In genomic region chr13:22813531-22814377, GRCh38 we compare ENCODE assay signal across 8 cellular contexts.
DNase-seq lines count a peak whose midpoint lies in the region; ATAC-seq, FAIRE-seq and TF ChIP-seq lines count a peak whose summit lies in the region.
"Not testable (repeated sequence)": the region's sequence is repeated elsewhere in the genome, so short reads cannot be mapped to it uniquely, and the experiment has no call there.

No MANE protein-coding gene starts in this region.

- not testable (repeated sequence) for TF ChIP-seq POLR2A in endothelial cell of umbilical vein (IDR thresholded peaks at IDR 0.05; ENCODE audit: low read depth, low read length)

- not testable (repeated sequence) for H3K36me3 ChIP-seq in HUES6 (ENCODE audit: control insufficient read depth, insufficient read depth, low read length); endothelial cell of umbilical vein (ENCODE audit: control insufficient read depth in 2 of 2, extremely low read depth in 1 of 2, insufficient read depth in 2 of 2, low read length in 2 of 2); kidney (ENCODE audit: control insufficient read depth in 1 of 2, insufficient read depth in 2 of 2, low read length in 2 of 2); thoracic aorta

- not testable (repeated sequence) for H3K9me1 ChIP-seq in endothelial cell of umbilical vein (replicated peaks; ENCODE audit: control insufficient read depth, extremely low read depth, insufficient read depth, low read length)

- peak overlapping the region; percentile 67 for H3K4me2 ChIP-seq in endothelial cell of umbilical vein (ENCODE audit: insufficient read depth, low read length)

- TF ChIP-seq CTCF in WTC11 (IDR thresholded peaks at IDR 0.05); endothelial cell of umbilical vein (IDR thresholded peaks at IDR 0.05; ENCODE audit: extremely low read depth in 1 of 2, insufficient read depth in 1 of 2, low read depth in 1 of 2, low read length in 2 of 2); kidney (IDR thresholded peaks at IDR 0.05; ENCODE audit: borderline replicate concordance, extremely low read depth, insufficient read depth); nephron (IDR thresholded peaks at IDR 0.05; ENCODE audit: unreplicated experiment in 3 of 3); thoracic aorta (IDR thresholded peaks at IDR 0.05): not testable (repeated sequence)

- H3K4me3 Mint-ChIP-seq in WTC11 (peak overlapping the region; percentile 29), nephron (peak overlapping the region in 2 of 3 experiments; percentile 16 to 38)

- peak overlapping the region; percentile 82 for H3K9ac ChIP-seq in HUES6 (ENCODE audit: low read length)
- H3K9ac ChIP-seq in endothelial cell of umbilical vein (replicated peaks; ENCODE audit: extremely low read depth, insufficient read depth, low read length); kidney (ENCODE audit: low read length in 2 of 2): not testable (repeated sequence)

- peak overlapping the region; percentile 93; the same call in 1 of the 2 replicates for H3K27ac ChIP-seq in HUES6 (ENCODE audit: low read depth, low read length)
- not testable (repeated sequence) for H3K27ac ChIP-seq in endothelial cell of umbilical vein (ENCODE audit: insufficient read depth, low read depth, low read length); kidney (ENCODE audit: low read depth in 2 of 2, low read length in 2 of 2); thoracic aorta

- not testable (repeated sequence) for FAIRE-seq in endothelial cell of umbilical vein (lab: Jason Lieb, UNC); kidney (lab: Jason Lieb, UNC)

- H3K4me1 Mint-ChIP-seq in WTC11 = peaks cover 30% of the 10 kb centered on the region
- peaks cover 21% of the 10 kb centered on the region for H3K4me1 Mint-ChIP-seq in nephron

- not testable (repeated sequence) for H3K9me3 ChIP-seq in HUES6 (ENCODE audit: control insufficient read depth, insufficient read depth, low read depth, low read length); endothelial cell of umbilical vein (replicated peaks; ENCODE audit: control insufficient read depth, insufficient read depth, low read length); kidney (ENCODE audit: control insufficient read depth in 1 of 2, low read length in 2 of 2); thoracic aorta

- not testable (repeated sequence) for BruUV-seq in endothelial cell of umbilical vein (replicated peaks; lab: Mats Ljungman, UMichigan)

- not testable (repeated sequence) for H4K20me1 ChIP-seq in endothelial cell of umbilical vein (replicated peaks; ENCODE audit: control insufficient read depth, extremely low read depth, insufficient read depth, low read length)

- DNase-seq in DMS53 (lab: John Stamatoyannopoulos, UW) (peak; percentile 29), NCI-H82 treated with DMSO at 0.1 percent for 48 hours (lab: John Stamatoyannopoulos, UW; ENCODE audit: unreplicated experiment) (peak; percentile 25), endothelial cell of umbilical vein (ENCODE audit: low read depth, low spot score) (peak; percentile 33), kidney (peak; percentile 35)
- not testable (repeated sequence) for DNase-seq in WTC11 (ENCODE audit: low spot score); thoracic aorta (ENCODE audit: low spot score)

- peak overlapping the region; percentile 45 for H3K4me3 ChIP-seq in HUES6 (ENCODE audit: low read depth, low read length)
- peak overlapping the region in 1 of 3 experiments; percentile 40 for H3K4me3 ChIP-seq in endothelial cell of umbilical vein (replicated peaks in 1 of 3; ENCODE audit: insufficient read depth in 1 of 3, low read depth in 1 of 3, low read length in 3 of 3)
- not testable (repeated sequence) for H3K4me3 ChIP-seq in kidney (ENCODE audit: low read length in 2 of 2)
- H3K4me3 ChIP-seq in thoracic aorta = peak overlapping the region; percentile 25

- not testable (repeated sequence) for H3K27me3 Mint-ChIP-seq in WTC11 (ENCODE audit: low read depth); nephron (ENCODE audit: low read depth)

- not testable (repeated sequence) for H3K27me3 ChIP-seq in HUES6 (ENCODE audit: control insufficient read depth, insufficient read depth, low read length); endothelial cell of umbilical vein (ENCODE audit: control insufficient read depth in 2 of 2, insufficient read depth in 2 of 2, low read length in 2 of 2); thoracic aorta (replicated peaks; ENCODE audit: insufficient read depth)

- ATAC-seq in WTC11 = 0 out of 2 replicates have a peak, but pooled peaks have one; percentile 47
- not testable (repeated sequence) for ATAC-seq in thoracic aorta (ENCODE audit: insufficient number of reproducible peaks, low FRiP score, low read depth)

- not testable (repeated sequence) for H3K79me2 ChIP-seq in endothelial cell of umbilical vein (ENCODE audit: control insufficient read depth, insufficient read depth, low read length)

- not testable (repeated sequence) for H3K9me3 Mint-ChIP-seq in WTC11, nephron

- CTCF ChIA-PET in WTC11 (lab: Charles Lee) = interaction anchor here (1.1 kb wide), 1 partner anchor 11 kb away, joined by 3 read pairs; no protein-coding TSS in a partner anchor
- CTCF ChIA-PET in endothelial cell of umbilical vein (lab: Charles Lee) = not testable (repeated sequence)

- peaks cover 31% of the 10 kb centered on the region for H3K4me1 ChIP-seq in HUES6 (ENCODE audit: control insufficient read depth, insufficient read depth, low read length)
- H3K4me1 ChIP-seq in endothelial cell of umbilical vein (ENCODE audit: control insufficient read depth, extremely low read depth, insufficient read depth, low read length); kidney (ENCODE audit: control insufficient read depth in 1 of 2, insufficient read depth in 1 of 2, low read depth in 1 of 2, low read length in 2 of 2): not testable (repeated sequence)
- H3K4me1 ChIP-seq in thoracic aorta (ENCODE audit: control insufficient read depth in 1 of 2, low read depth in 2 of 2) = peaks cover 0 to 12% of the 10 kb centered on the region in 2 donors

- dilution Hi-C loops in endothelial cell of umbilical vein (cut with MboI; ENCODE audit: extremely low pct_ligation_motif_present, low sequenced_read_pairs) = not testable (repeated sequence)

- intact Hi-C loops in endothelial cell of umbilical vein (cut with micrococcal nuclease); kidney (cut with DNase I): not testable (repeated sequence)

- POLR2A ChIA-PET in WTC11 (lab: Charles Lee); endothelial cell of umbilical vein (lab: Charles Lee): not testable (repeated sequence)

- H3K27ac Mint-ChIP-seq in WTC11 (peak overlapping the region; percentile 89), nephron (peak overlapping the region; percentile 26 to 82 (median 68))

- peak overlapping the region; percentile 30 for H2AFZ ChIP-seq in endothelial cell of umbilical vein (ENCODE audit: low read depth, low read length)

- not testable (repeated sequence) for H3K36me3 Mint-ChIP-seq in WTC11; nephron (ENCODE audit: low read depth)
